25 cellular contexts compared by ENCODE assay signal in genomic region chr5:69115526-69115925, GRCh38. TPM values are rescaled to one million over a fixed set of nuclear protein-coding genes. Genes with fewer than 3 reads are reported as not detected.
DNase-seq lines count a peak whose midpoint lies in the region; ATAC-seq, FAIRE-seq and TF ChIP-seq lines count a peak whose summit lies in the region.
"Had no signal": no experiment of that assay in that cellular context is flagged by ENCODE, and none has a peak within 500 bp of the region (broad histone marks: within the 10 kb centered on the region; RNA-seq: fewer than 3 reads in every experiment).

No MANE protein-coding gene starts in this region.

- no peak overlapping the region for H2AK9ac ChIP-seq in IMR-90 (replicated peaks; ENCODE audit: low read depth, low read length, poor library complexity)

- BruUV-seq in HepG2 (replicated peaks; lab: Mats Ljungman, UMichigan) = no TSS peak
- no TSS peak for BruUV-seq in IMR-90 (replicated peaks; lab: Mats Ljungman, UMichigan)

- H4K8ac ChIP-seq in IMR-90 (ENCODE audit: low read depth in 2 of 2, low read length in 2 of 2) = no peak overlapping the region

- no peak for TF ChIP-seq RAD21 in HepG2 (CRISPR knock-in tag; IDR thresholded peaks at IDR 0.05)
- no peak for TF ChIP-seq RAD21 in IMR-90 (IDR thresholded peaks at IDR 0.05; ENCODE audit: low read length)

- FAIRE-seq in HepG2 (lab: Jason Lieb, UNC) = no peak
- peak; percentile 34 for FAIRE-seq in frontal cortex (lab: Jason Lieb, UNC)
- FAIRE-seq: A549, D721Med, GM12892 had no signal

- H3K9me3 ChIP-seq in HepG2 (ENCODE audit: low read length) (no peaks in the 10 kb centered on the region), right lobe of liver (no peaks in the 10 kb centered on the region), IMR-90 (ENCODE audit: control insufficient read depth, insufficient read depth, low read length) (no peaks in the 10 kb centered on the region), SK-N-MC (ENCODE audit: low read depth, low read length) (no peaks in the 10 kb centered on the region)
- H3K9me3 ChIP-seq: A549, BE2C had no signal

- intact Hi-C loops in HepG2 (cut with micrococcal nuclease; ENCODE audit: unreplicated experiment) (no loop called here), right lobe of liver (cut with DNase I) (no loop called here), IMR-90 (cut with micrococcal nuclease) (no loop called here), sciatic nerve (cut with DNase I) (no loop called here)

- no peak overlapping the region for H3K18ac ChIP-seq in IMR-90 (ENCODE audit: low read depth, low read length)

- POLR2A ChIA-PET in HepG2 (lab: Yijun Ruan, JAX) = no interaction called here
- POLR2A ChIA-PET in IMR-90 (lab: Charles Lee; ENCODE audit: unreplicated experiment) = no interaction called here

- no peaks in the 10 kb centered on the region for H3F3A ChIP-seq in GM23338 (replicated peaks; ENCODE audit: low read depth)

- H3K27me3 ChIP-seq in HepG2 (ENCODE audit: control insufficient read depth in 1 of 2, insufficient read depth in 2 of 2, low read length in 2 of 2) (no peaks in the 10 kb centered on the region), right lobe of liver (no peaks in the 10 kb centered on the region), IMR-90 (ENCODE audit: control insufficient read depth, insufficient read depth, low read length) (no peaks in the 10 kb centered on the region), GM23338 (ENCODE audit: insufficient read depth) (no peaks in the 10 kb centered on the region)
- H3K27me3 ChIP-seq: BE2C; BLaER1 treated with 17β-estradiol and CSF1 and Interleukin-3, amounts not matched to agents 10 nM and 100 nM had no signal

- H3K27ac ChIP-seq in HepG2 (ENCODE audit: extremely low read length, insufficient read depth, low read length) = no peak overlapping the region
- no peak overlapping the region for H3K27ac ChIP-seq in right lobe of liver
- H3K27ac ChIP-seq in IMR-90 (ENCODE audit: insufficient read depth, low read length) = no peak overlapping the region
- H3K27ac ChIP-seq in SK-N-MC = peak overlapping the region; percentile 71
- no peak overlapping the region for H3K27ac ChIP-seq in GM23338 (ENCODE audit: low read depth)
- H3K27ac ChIP-seq: 22Rv1; A549; BLaER1 treated with 17β-estradiol and CSF1 and Interleukin-3, amounts not matched to agents 10 nM and 100 nM; GM23248 had no signal

- 95% methylated on average over 3 of the region's 3 CpGs for WGBS in HepG2 (ENCODE audit: low lambda C conversion rate)
- WGBS in right lobe of liver (ENCODE audit: insufficient coverage, low coverage, low lambda C conversion rate, missing lambda C conversion rate) = 97% methylated on average over 3 of the region's 3 CpGs
- WGBS in IMR-90 (ENCODE audit: extremely low coverage in 2 of 2, insufficient read length in 1 of 2), 2 experiments = no CpG with 5 or more reads among the region's 3 CpGs

- no peak overlapping the region for H3K4me3 Mint-ChIP-seq in GM23338
- H3K4me3 Mint-ChIP-seq: CD14-positive monocyte; CD4-positive, alpha-beta T cell; CD8-positive, alpha-beta memory T cell; H9; HFFc6 had no signal

- H3K79me2 ChIP-seq in HepG2 (ENCODE audit: insufficient read depth, low read length) = no peaks in the 10 kb centered on the region
- H3K79me2 ChIP-seq in GM23338 (replicated peaks; ENCODE audit: insufficient read depth) = no peaks in the 10 kb centered on the region

- H2BK5ac ChIP-seq in IMR-90 (ENCODE audit: low read depth, low read length, poor library complexity, severe bottlenecking) = no peak overlapping the region

- H3K4ac ChIP-seq in IMR-90 (ENCODE audit: low read depth, low read length) = no peak overlapping the region

- TF ChIP-seq EP300 in HepG2 (IDR thresholded peaks at IDR 0.05; ENCODE audit: low read depth in 2 of 2, low read length in 2 of 2) (no peak), HepG2 (CRISPR knock-in tag; IDR thresholded peaks at IDR 0.05; ENCODE audit: borderline replicate concordance) (no peak)

- no peaks in the 10 kb centered on the region for H3K9me1 ChIP-seq in IMR-90 (ENCODE audit: insufficient read depth, low read length)

- H3K79me1 ChIP-seq in IMR-90 (ENCODE audit: low read depth in 1 of 2, low read length in 2 of 2) = peaks cover 0 to 4% of the 10 kb centered on the region in 2 experiments; a peak in 2 of 4 replicates

- H3K23ac ChIP-seq in IMR-90 (ENCODE audit: low read depth, low read length) = no peak overlapping the region

- H3K4me2 ChIP-seq in HepG2 (ENCODE audit: low read depth, low read length) (no peak overlapping the region), IMR-90 (ENCODE audit: low read depth, low read length) (no peak overlapping the region), GM23338 (no peak overlapping the region)
- H3K4me2 ChIP-seq: A549; BLaER1 treated with 17β-estradiol and CSF1 and Interleukin-3, amounts not matched to agents 10 nM and 100 nM had no signal

- H3K36me3 ChIP-seq in HepG2 (replicated peaks in 1 of 2; ENCODE audit: control insufficient read depth in 1 of 2, insufficient read depth in 2 of 2, low read length in 2 of 2) (peaks cover 4 to 43% of the 10 kb centered on the region in 2 experiments; a peak in 4 of 5 replicates), right lobe of liver (peaks cover 0 to 83% (median 29%) of the 10 kb centered on the region in 4 donors), IMR-90 (ENCODE audit: control insufficient read depth, insufficient read depth, low read length) (peaks cover 19% of the 10 kb centered on the region), SK-N-MC (ENCODE audit: insufficient read depth, low read length) (peaks cover 88% of the 10 kb centered on the region), GM23338 (ENCODE audit: insufficient read depth) (peaks cover 3% of the 10 kb centered on the region; the same call in 1 of the 2 replicates)

- no peak overlapping the region for H3K9ac ChIP-seq in HepG2 (ENCODE audit: insufficient read depth, low read depth, low read length)
- no peak overlapping the region for H3K9ac ChIP-seq in IMR-90 (ENCODE audit: low read depth, low read length)
- no peak overlapping the region for H3K9ac ChIP-seq in SK-N-MC (ENCODE audit: insufficient read length)
- H3K9ac ChIP-seq: BLaER1 treated with 17β-estradiol and CSF1 and Interleukin-3, amounts not matched to agents 10 nM and 100 nM; GM23248 had no signal

- CTCF ChIA-PET in HepG2 (lab: Yijun Ruan, JAX; ENCODE audit: low intra/inter-chr PET ratio, low total read pairs) (no interaction called here), IMR-90 (lab: Yijun Ruan, JAX) (interaction anchor here (0.8 kb wide), 1 partner anchor 9 kb away, joined by 3 read pairs; no protein-coding TSS in a partner anchor)

- no peaks in the 10 kb centered on the region for H3K27me3 Mint-ChIP-seq in GM23338 (ENCODE audit: insufficient read depth, low read depth, poor library complexity)
- H3K27me3 Mint-ChIP-seq: CD4-positive, alpha-beta T cell; CD8-positive, alpha-beta memory T cell had no signal

- no peak overlapping the region for H3K27ac Mint-ChIP-seq in GM23338
- H3K27ac Mint-ChIP-seq: CD4-positive, alpha-beta T cell; H9; HFFc6 had no signal

- no peak overlapping the region for H2BK15ac ChIP-seq in IMR-90 (ENCODE audit: low read depth, low read length)

- H2BK20ac ChIP-seq in IMR-90 (ENCODE audit: low read depth, low read length) = no peak overlapping the region

- H2AFZ ChIP-seq in HepG2 (ENCODE audit: low read length) (no peak overlapping the region), IMR-90 (replicated peaks; ENCODE audit: low read length, poor library complexity) (no peak overlapping the region), GM23338 (no peak overlapping the region)
- H2AFZ ChIP-seq: GM23248 had no signal

- no peaks in the 10 kb centered on the region for H3K9me3 Mint-ChIP-seq in GM23338
- H3K9me3 Mint-ChIP-seq: CD14-positive monocyte; CD4-positive, alpha-beta T cell; CD8-positive, alpha-beta memory T cell; H9; HFFc6 had no signal

- H2BK120ac ChIP-seq in IMR-90 (ENCODE audit: low read depth, low read length) = no peak overlapping the region

- in situ Hi-C loops in HepG2 (cut with HindIII; ENCODE audit: extremely low pct_ligation_motif_present, low pct_unique_long_range_greater_than_20kb) = no loop called here
- in situ Hi-C loops in IMR-90 (cut with MboI; ENCODE audit: low sequenced_read_pairs) = loop anchor here (10.0 kb wide), 1 partner anchor 219 kb away; the partner anchor contains the start of gene CCDC125

- ATAC-seq in HepG2 (no peak), right lobe of liver (no peak), IMR-90 (ENCODE audit: low read depth) (no peak), sciatic nerve (no peak), GM19023 (IDR thresholded peaks at IDR 0.05; ENCODE audit: unreplicated experiment) (no peak), GM23338 (no peak)
- ATAC-seq: A549 had no signal

- H3K4me3 ChIP-seq in HepG2 (replicated peaks in 1 of 3; ENCODE audit: insufficient read depth in 1 of 3, low read depth in 2 of 3, low read length in 3 of 3) = no peak overlapping the region
- H3K4me3 ChIP-seq in right lobe of liver = no peak overlapping the region
- H3K4me3 ChIP-seq in IMR-90 (ENCODE audit: insufficient read depth, low read depth, low read length) = no peak overlapping the region
- H3K4me3 ChIP-seq in SK-N-MC = no peak overlapping the region
- no peak overlapping the region for H3K4me3 ChIP-seq in GM23338
- H3K4me3 ChIP-seq: A549; BLaER1 treated with 17β-estradiol and CSF1 and Interleukin-3, amounts not matched to agents 10 nM and 100 nM; GM23248 had no signal

- no peak overlapping the region for H4K5ac ChIP-seq in IMR-90 (ENCODE audit: low read depth, low read length)

- H2AK5ac ChIP-seq in IMR-90 (ENCODE audit: low read depth, low read length) = no peak overlapping the region

- peaks cover 24% of the 10 kb centered on the region for H3K36me3 Mint-ChIP-seq in GM23338 (ENCODE audit: low read depth)

- H3K4me1 Mint-ChIP-seq in GM23338 = peaks cover 3% of the 10 kb centered on the region; the same call in 2 of the 3 replicates
- H3K4me1 Mint-ChIP-seq: CD14-positive monocyte; CD8-positive, alpha-beta memory T cell had no signal

- no peak for DNase-seq in HepG2 (ENCODE audit: low spot score)
- DNase-seq in right lobe of liver = no peak
- DNase-seq in IMR-90 = no peak
- DNase-seq in SK-N-MC (ENCODE audit: low read depth, low spot score) = no peak
- no peak for DNase-seq in frontal cortex (ENCODE audit: low spot score in 2 of 2)
- DNase-seq in sciatic nerve (ENCODE audit: low spot score) = no peak
- DNase-seq in GM23338 (ENCODE audit: low spot score) = no peak
- DNase-seq: ACHN; AML-193; BE2C; CD4-positive, alpha-beta T cell; CD8-positive, alpha-beta memory T cell; DMS 273 treated with DMSO at 0.1 percent for 48 hours; DMS53; DMS79 treated with DMSO at 0.1 percent for 48 hours; GM23248; H9; HFFc6 had no signal

- H3K4me1 ChIP-seq in HepG2 (ENCODE audit: insufficient read depth, low read length) (no peaks in the 10 kb centered on the region), right lobe of liver (no peaks in the 10 kb centered on the region), IMR-90 (ENCODE audit: control insufficient read depth, insufficient read depth, low read length) (no peaks in the 10 kb centered on the region), GM23338 (ENCODE audit: insufficient read depth) (peaks cover 1% of the 10 kb centered on the region; the same call in 1 of the 2 replicates)
- H3K4me1 ChIP-seq: A549; BE2C; BLaER1 treated with 17β-estradiol and CSF1 and Interleukin-3, amounts not matched to agents 10 nM and 100 nM had no signal

- H4K20me1 ChIP-seq in HepG2 (ENCODE audit: insufficient read depth, low read length) = no peaks in the 10 kb centered on the region
- no peaks in the 10 kb centered on the region for H4K20me1 ChIP-seq in IMR-90 (ENCODE audit: insufficient read depth, low read length)
- H4K20me1 ChIP-seq in GM23338 (replicated peaks; ENCODE audit: insufficient read depth) = no peaks in the 10 kb centered on the region

- no peaks in the 10 kb centered on the region for H3K9me2 ChIP-seq in GM23338 (ENCODE audit: insufficient read depth)

- no peak for TF ChIP-seq CTCF in HepG2 (CRISPR knock-in tag; IDR thresholded peaks at IDR 0.05)
- TF ChIP-seq CTCF in right lobe of liver (IDR thresholded peaks at IDR 0.05) = no peak
- TF ChIP-seq CTCF in IMR-90 (conservative IDR thresholded peaks at IDR 0.05; ENCODE audit: low read depth, low read length) = no peak
- TF ChIP-seq CTCF in GM23338 (conservative IDR thresholded peaks at IDR 0.05; ENCODE audit: low read depth in 2 of 2) = no peak

- dilution Hi-C loops in IMR-90 (cut with HindIII; ENCODE audit: low sequenced_read_pairs, unreplicated experiment) = no loop called here

- TF ChIP-seq POLR2A in HepG2 (IDR thresholded peaks at IDR 0.05; ENCODE audit: insufficient read depth in 1 of 2, low read depth in 2 of 2, low read length in 2 of 2) (no peak), right lobe of liver (IDR thresholded peaks at IDR 0.05) (no peak), IMR-90 (IDR thresholded peaks at IDR 0.05; ENCODE audit: low read depth, low read length) (no peak)

- H3K56ac ChIP-seq in IMR-90 (ENCODE audit: extremely low read depth, insufficient read depth, low read length) = no peak overlapping the region

- H3K14ac ChIP-seq in IMR-90 (replicated peaks; ENCODE audit: low read depth, low read length) = no peak overlapping the region

- no peak overlapping the region for H4K91ac ChIP-seq in IMR-90 (ENCODE audit: insufficient read depth, low read depth, low read length)

RNA-seq across cellular contexts. Expression of gene SLC30A5, which starts 21.7 kb away (rescaled TPM):
- 38.0 and 53.6 TPM in 2 replicates for total RNA-seq in HepG2 (2016; rRNA removed; fragmentation: Illumina TruSeq; extraction: Trizol)
- total RNA-seq in HepG2 (2016; cell fraction: cytosol; rRNA removed; fragmentation: Illumina TruSeq; extraction: Trizol; ENCODE audit: low read depth) = 31.6 and 34.5 TPM in 2 replicates
- total RNA-seq in HepG2 (2016; cell fraction: insoluble cytoplasmic fraction; rRNA removed; fragmentation: Illumina TruSeq; extraction: Trizol) = 30.3 and 45.5 TPM in 2 replicates
- 49.5 and 53.4 TPM in 2 replicates for total RNA-seq in HepG2 (2016; cell fraction: membrane; rRNA removed; fragmentation: Illumina TruSeq; extraction: Trizol)
- 45.0 and 49.8 TPM in 2 replicates for total RNA-seq in HepG2 (2016; cell fraction: nucleus; rRNA removed; fragmentation: Illumina TruSeq; extraction: Trizol)
- polyA plus RNA-seq in HepG2 (2011; rRNA removed) = 40.7 and 46.0 TPM in 2 replicates
- polyA plus RNA-seq in HepG2 (2011; cell fraction: cytosol; rRNA removed) = 20.8 and 26.3 TPM in 2 replicates
- polyA plus RNA-seq in HepG2 (2011; cell fraction: nucleus; rRNA removed) = 12.8 and 20.0 TPM in 2 replicates
- polyA plus RNA-seq in HepG2 (2012) = 20.2 and 28.1 TPM in 2 replicates
- 41.7 and 42.9 TPM in 2 replicates for polyA plus RNA-seq in HepG2 (2016; cell fraction: cytosol; fragmentation: Illumina TruSeq; extraction: Trizol; ENCODE audit: low read depth)
- polyA plus RNA-seq in HepG2 (2016; cell fraction: insoluble cytoplasmic fraction; fragmentation: Illumina TruSeq; extraction: Trizol; ENCODE audit: low read depth) = 33.4 and 37.3 TPM in 2 replicates
- 52.5 and 54.7 TPM in 2 replicates for polyA plus RNA-seq in HepG2 (2016; cell fraction: membrane; fragmentation: Illumina TruSeq; extraction: Trizol; ENCODE audit: low read depth)
- 77.8 and 87.7 TPM in 2 replicates for polyA plus RNA-seq in HepG2 (2016; cell fraction: nucleus; fragmentation: Illumina TruSeq; extraction: Trizol; ENCODE audit: insufficient read depth, low read depth)
- polyA minus RNA-seq in HepG2 (2011; rRNA and poly(A)+ RNA removed; ENCODE audit: low replicate concordance) = 145 and 157 TPM in 2 replicates
- 35.9 and 43.9 TPM in 2 replicates for polyA minus RNA-seq in HepG2 (2011; cell fraction: cytosol; rRNA and poly(A)+ RNA removed)
- polyA minus RNA-seq in HepG2 (2011; cell fraction: nucleus; rRNA and poly(A)+ RNA removed) = 20.1 and 27.8 TPM in 2 replicates
- 10 to 100 TPM; 18.7 to 29.4 (median 23.4) TPM for total RNA-seq in right lobe of liver
- total RNA-seq in IMR-90 (2012; rRNA removed) = 34.8 and 63.3 TPM in 2 replicates
- 15.6 and 21.2 TPM in 2 replicates for polyA plus RNA-seq in IMR-90 (2012; rRNA removed)
- polyA plus RNA-seq in IMR-90 (2012; cell fraction: cytosol; rRNA removed) = 8.2 and 8.3 TPM in 2 replicates
- polyA plus RNA-seq in IMR-90 (2012; cell fraction: nucleus; rRNA removed; ENCODE audit: low replicate concordance) = 9.8 and 38.2 TPM in 2 replicates
- total RNA-seq in frontal cortex = 66.0 TPM
- total RNA-seq in sciatic nerve = 41.2 TPM
- 39.7 and 43.2 TPM in 2 replicates for total RNA-seq in GM23338 (2014; rRNA removed; shearing (Covaris generic))
- 33.7 and 38.2 TPM in 2 replicates for polyA plus RNA-seq in GM23338 (2016; fragmentation: Nextera tagmentation; extraction: Ambion mirVana)

RNA-seq across cellular contexts. Expression of gene CCNB1, which starts 51.4 kb away (rescaled TPM):
- total RNA-seq in HepG2 (2016; rRNA removed; fragmentation: Illumina TruSeq; extraction: Trizol) (316 and 431 TPM in 2 replicates), right lobe of liver (1 to 10 TPM; 1.9 to 5.9 (median 3.7) TPM), IMR-90 (2012; rRNA removed) (160 and 203 TPM in 2 replicates), frontal cortex (26.5 TPM), sciatic nerve (3.3 TPM)
- 111 and 125 TPM in 2 replicates for total RNA-seq in HepG2 (2016; cell fraction: cytosol; rRNA removed; fragmentation: Illumina TruSeq; extraction: Trizol; ENCODE audit: low read depth)
- 314 and 447 TPM in 2 replicates for total RNA-seq in HepG2 (2016; cell fraction: insoluble cytoplasmic fraction; rRNA removed; fragmentation: Illumina TruSeq; extraction: Trizol)
- 71.3 and 78.4 TPM in 2 replicates for total RNA-seq in HepG2 (2016; cell fraction: membrane; rRNA removed; fragmentation: Illumina TruSeq; extraction: Trizol)
- 134 and 154 TPM in 2 replicates for total RNA-seq in HepG2 (2016; cell fraction: nucleus; rRNA removed; fragmentation: Illumina TruSeq; extraction: Trizol)
- polyA plus RNA-seq in HepG2 (2011; rRNA removed) (49.6 and 82.3 TPM in 2 replicates), IMR-90 (2012; rRNA removed) (77.0 and 83.3 TPM in 2 replicates), GM23338 (2016; fragmentation: Nextera tagmentation; extraction: Ambion mirVana) (400 and 411 TPM in 2 replicates)
- 44.1 and 47.1 TPM in 2 replicates for polyA plus RNA-seq in HepG2 (2011; cell fraction: cytosol; rRNA removed)
- polyA plus RNA-seq in HepG2 (2011; cell fraction: nucleus; rRNA removed) = 22.6 and 25.0 TPM in 2 replicates
- 34.4 and 107 TPM in 2 replicates for polyA plus RNA-seq in HepG2 (2012)
- 21.5 and 26.2 TPM in 2 replicates for polyA plus RNA-seq in HepG2 (2016; cell fraction: cytosol; fragmentation: Illumina TruSeq; extraction: Trizol; ENCODE audit: low read depth)
- 336 and 356 TPM in 2 replicates for polyA plus RNA-seq in HepG2 (2016; cell fraction: insoluble cytoplasmic fraction; fragmentation: Illumina TruSeq; extraction: Trizol; ENCODE audit: low read depth)
- 23.1 and 31.9 TPM in 2 replicates for polyA plus RNA-seq in HepG2 (2016; cell fraction: membrane; fragmentation: Illumina TruSeq; extraction: Trizol; ENCODE audit: low read depth)
- polyA plus RNA-seq in HepG2 (2016; cell fraction: nucleus; fragmentation: Illumina TruSeq; extraction: Trizol; ENCODE audit: insufficient read depth, low read depth) = 188 TPM in 2 replicates
- polyA minus RNA-seq in HepG2 (2011; rRNA and poly(A)+ RNA removed; ENCODE audit: low replicate concordance) = 26.9 and 102 TPM in 2 replicates
- 31.3 and 37.6 TPM in 2 replicates for polyA minus RNA-seq in HepG2 (2011; cell fraction: cytosol; rRNA and poly(A)+ RNA removed)
- 24.5 and 29.0 TPM in 2 replicates for polyA minus RNA-seq in HepG2 (2011; cell fraction: nucleus; rRNA and poly(A)+ RNA removed)
- polyA plus RNA-seq in IMR-90 (2012; cell fraction: cytosol; rRNA removed) = 22.8 and 47.1 TPM in 2 replicates
- polyA plus RNA-seq in IMR-90 (2012; cell fraction: nucleus; rRNA removed; ENCODE audit: low replicate concordance) = 12.3 and 33.0 TPM in 2 replicates
- 273 and 276 TPM in 2 replicates for total RNA-seq in GM23338 (2014; rRNA removed; shearing (Covaris generic))
